In the genomic region with DNA sequence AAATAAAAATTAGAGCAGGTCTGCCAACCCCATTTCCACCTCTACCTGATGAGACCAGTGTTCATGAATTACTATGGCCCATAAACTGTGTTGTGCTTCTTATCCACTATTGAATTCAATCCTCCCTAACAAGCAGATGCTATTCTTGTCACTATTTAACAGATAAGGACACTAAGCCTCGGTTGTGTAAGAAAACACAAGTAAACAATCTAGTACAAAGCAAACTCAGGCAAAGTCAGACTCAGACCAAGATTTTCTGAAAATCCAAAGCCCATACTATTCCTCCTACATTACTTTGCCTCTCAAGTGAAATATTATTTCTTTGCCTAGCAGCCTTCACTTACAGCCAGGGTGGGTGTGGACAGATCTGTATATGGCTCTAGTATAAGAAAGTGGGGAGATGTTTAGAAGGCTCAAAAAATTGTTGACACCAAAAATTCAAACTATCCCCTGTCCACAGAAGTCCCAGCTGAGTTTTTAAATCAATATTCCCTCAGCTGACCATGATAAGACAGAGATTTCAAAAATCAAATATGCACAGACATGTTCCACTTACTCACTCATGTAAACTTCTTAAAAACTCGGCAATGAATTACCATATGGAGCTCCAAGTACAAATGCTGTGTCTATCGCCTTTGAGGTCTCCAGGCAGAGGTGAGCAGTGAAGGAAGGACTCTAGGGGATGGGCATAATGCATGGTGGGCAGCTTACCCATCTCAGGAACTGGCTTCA, we compare ENCODE assay signal across 24 cellular contexts. TPM values are rescaled to one million over a fixed set of nuclear protein-coding genes. Genes with fewer than 3 reads are reported as not detected.
"Had no signal": no experiment of that assay in that cellular context is flagged by ENCODE, and none has a peak within 500 bp of the region (broad histone marks: within the 10 kb centered on the region; RNA-seq: fewer than 3 reads in every experiment).

No MANE protein-coding gene starts in this region.

- H3K4me3 ChIP-seq: coronary artery, heart right ventricle, left lung, lung, psoas muscle, sigmoid colon, skin epidermis, stomach had no signal

- DNase-seq: effector CD4-positive, alpha-beta T cell; heart right ventricle; hypothalamus; left lung; mesenchymal stem cell; midbrain; occipital lobe; psoas muscle; retina; sigmoid colon; stimulated activated CD4-positive, alpha-beta T cell treated with anti-CD3 and anti-CD28 coated beads, Interleukin-12 subunit alpha, Interleukin-12 subunit beta, amount 100 ng/mL, for 4 hours; stimulated activated naive CD4-positive, alpha-beta T cell; stomach; substantia nigra; trophoblast cell had no signal

- H3K9me3 ChIP-seq: heart right ventricle, left lung, psoas muscle, sigmoid colon, stomach had no signal

- H3K4me1 ChIP-seq: heart right ventricle, left lung, psoas muscle, sigmoid colon, stomach had no signal

- H3K27ac ChIP-seq: coronary artery, heart right ventricle, left lung, psoas muscle, sigmoid colon, skin epidermis, stomach had no signal

- ATAC-seq: esophagus mucosa; heart right ventricle; left lung; natural killer cell treated with Interleukin-12 subunit alpha and Interleukin-12 subunit beta and Interleukin-15 and Interleukin-18, amount 100 ng/mL, for 72 hours; psoas muscle had no signal

- H3K36me3 ChIP-seq: heart right ventricle, left lung, sigmoid colon, stomach had no signal

- H3K27me3 ChIP-seq: heart right ventricle, left lung, sigmoid colon, stomach had no signal

RNA-seq across cellular contexts. Expression of a gene that starts 16.0 kb away (rescaled TPM):
- total RNA-seq: chondrocyte; dermis microvascular lymphatic vessel endothelial cell; fibroblast of lung; glomerular endothelial cell; left lung; natural killer cell treated with Interleukin-12 subunit alpha and Interleukin-12 subunit beta and Interleukin-15 and Interleukin-18, amount 100 ng/mL, for 72 hours; psoas muscle had no signal
